In the genomic region with DNA sequence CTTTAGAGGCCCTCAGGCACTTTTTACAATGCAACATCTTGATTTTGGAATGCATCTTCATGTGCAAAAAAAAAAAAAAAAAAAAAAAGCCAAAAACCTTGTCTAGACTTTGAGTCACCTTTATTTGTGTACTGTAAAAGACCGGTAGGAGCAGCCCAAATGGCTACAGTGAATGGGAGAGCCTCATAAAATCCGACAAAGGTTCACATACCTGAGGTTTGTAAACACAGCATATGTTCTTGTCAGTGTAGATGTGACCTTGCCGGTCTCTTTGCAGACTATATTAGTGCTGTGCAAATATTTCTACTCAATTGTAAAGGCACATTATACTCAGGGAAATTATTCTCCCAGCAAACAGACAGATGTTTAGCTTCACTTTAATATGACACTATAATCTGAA, we compare ENCODE assay signal across 20 cellular contexts.
"Had no signal": no experiment of that assay in that cellular context is flagged by ENCODE, and none has a peak within 500 bp of the region (broad histone marks: within the 10 kb centered on the region; RNA-seq: fewer than 3 reads in every experiment).

No MANE protein-coding gene starts in this region.

- H3K36me3 ChIP-seq: upper lobe of left lung had no signal

- H3K27me3 ChIP-seq: upper lobe of left lung had no signal

- DNase-seq: activated CD4-positive, alpha-beta T cell treated with anti-CD3 and anti-CD28 coated beads for 1 hour; activated CD4-positive, alpha-beta T cell treated with anti-CD3 and anti-CD28 coated beads, Interleukin-2, amount 50 U/mL, for 48 hours; activated CD8-positive, alpha-beta memory T cell treated with anti-CD3 and anti-CD28 coated beads, Interleukin-2, amount 10 ng/mL, durations not matched to agents 7 days and 5 days; activated effector memory CD4-positive, alpha-beta T cell treated with Interleukin-2 at 50 U/mL for 16 hours; activated T-cell treated with anti-CD3 and anti-CD28 coated beads, Interleukin-2, amount 50 U/mL, for 24 hours; amniotic stem cell; erythroblast; left cardiac atrium; mammary epithelial cell; natural killer cell; nucleus accumbens; psoas muscle; stimulated activated CD4-positive, alpha-beta T cell treated with anti-CD3 and anti-CD28 coated beads, Interleukin-2, amount 100 ng/mL, for 24 hours; stimulated activated naive CD4-positive, alpha-beta T cell; substantia nigra; upper lobe of left lung had no signal

- H3K4me3 Mint-ChIP-seq: activated CD8-positive, alpha-beta memory T cell treated with anti-CD3 and anti-CD28 coated beads, Interleukin-2, amount 10 ng/mL, durations not matched to agents 7 days and 5 days; activated naive CD4-positive, alpha-beta T cell treated with anti-CD3 and anti-CD28 coated beads, Interleukin-2, amount 50 U/mL, for 24 hours; activated T-cell treated with anti-CD3 and anti-CD28 coated beads, Interleukin-2, amount 50 U/mL, for 24 hours; brain; dendritic cell treated with granulocyte-macrophage colony-stimulating factor and Interleukin-4, amounts not matched to agents 40 ng/mL and 50 ng/mL, for 4 days; natural killer cell had no signal

- H3K27ac Mint-ChIP-seq: activated CD8-positive, alpha-beta memory T cell treated with anti-CD3 and anti-CD28 coated beads, Interleukin-2, amount 10 ng/mL, durations not matched to agents 7 days and 5 days; activated naive CD4-positive, alpha-beta T cell treated with anti-CD3 and anti-CD28 coated beads, Interleukin-2, amount 50 U/mL, for 24 hours; activated T-cell treated with anti-CD3 and anti-CD28 coated beads, Interleukin-2, amount 50 U/mL, for 24 hours; brain; dendritic cell treated with granulocyte-macrophage colony-stimulating factor and Interleukin-4, amounts not matched to agents 40 ng/mL and 50 ng/mL, for 4 days; natural killer cell had no signal

- H3K9me3 ChIP-seq: psoas muscle, upper lobe of left lung had no signal

- H3K36me3 Mint-ChIP-seq: activated CD8-positive, alpha-beta memory T cell treated with anti-CD3 and anti-CD28 coated beads, Interleukin-2, amount 10 ng/mL, durations not matched to agents 7 days and 5 days; activated naive CD4-positive, alpha-beta T cell treated with anti-CD3 and anti-CD28 coated beads, Interleukin-2, amount 50 U/mL, for 24 hours; brain; natural killer cell had no signal

- H3K4me1 Mint-ChIP-seq: activated CD8-positive, alpha-beta memory T cell treated with anti-CD3 and anti-CD28 coated beads, Interleukin-2, amount 10 ng/mL, durations not matched to agents 7 days and 5 days; activated naive CD4-positive, alpha-beta T cell treated with anti-CD3 and anti-CD28 coated beads, Interleukin-2, amount 50 U/mL, for 24 hours; natural killer cell had no signal

- H3K4me1 ChIP-seq: psoas muscle, upper lobe of left lung had no signal

- H3K4me3 ChIP-seq: psoas muscle, upper lobe of left lung had no signal

- H3K9me3 Mint-ChIP-seq: activated T-cell treated with anti-CD3 and anti-CD28 coated beads, Interleukin-2, amount 50 U/mL, for 24 hours; dendritic cell treated with granulocyte-macrophage colony-stimulating factor and Interleukin-4, amounts not matched to agents 40 ng/mL and 50 ng/mL, for 4 days had no signal

- H3K27ac ChIP-seq: psoas muscle, upper lobe of left lung had no signal

- ATAC-seq: activated CD8-positive, alpha-beta memory T cell treated with anti-CD3 and anti-CD28 coated beads, Interleukin-2, amount 10 ng/mL, durations not matched to agents 7 days and 5 days; left cardiac atrium; natural killer cell; psoas muscle; sciatic nerve had no signal

- H3K27me3 Mint-ChIP-seq: activated CD8-positive, alpha-beta memory T cell treated with anti-CD3 and anti-CD28 coated beads, Interleukin-2, amount 10 ng/mL, durations not matched to agents 7 days and 5 days; dendritic cell treated with granulocyte-macrophage colony-stimulating factor and Interleukin-4, amounts not matched to agents 40 ng/mL and 50 ng/mL, for 4 days had no signal
